In genomic region chr6:48765352-48765961, GRCh38 we compare ENCODE assay signal across 8 cellular contexts.
A peak's percentile ranks its signal among the peaks of the same experiment; 100 is the strongest.
DNase-seq lines count a peak whose midpoint lies in the region; ATAC-seq, FAIRE-seq and TF ChIP-seq lines count a peak whose summit lies in the region.

No MANE protein-coding gene starts in this region.

- ATAC-seq in GM21717 (IDR thresholded peaks at IDR 0.05; ENCODE audit: unreplicated experiment), result peak; percentile 66
- ATAC-seq in GM12878, result peak; percentile 73
- no peak for ATAC-seq in HG02571 (IDR thresholded peaks at IDR 0.05; ENCODE audit: unreplicated experiment)

- DNase-seq in AG04449 (ENCODE audit: low read depth, low spot score) (no peak), NCI-H345 (lab: John Stamatoyannopoulos, UW) (peak; percentile 50), GM12878 (ENCODE audit: low read depth, low spot score) (no peak), kidney (peak; percentile 26), uterus (no peak)
- DNase-seq in stimulated activated CD8-positive, alpha-beta memory T cell treated with anti-CD3 and anti-CD28 coated beads, Interleukin-4, amount 100 ng/mL, for 48 hours, result no peak

- TF ChIP-seq RAD21 in GM12878 (IDR thresholded peaks at IDR 0.05; ENCODE audit: insufficient read depth, low read depth, low read length), result peak; percentile 67

- no peaks in the 10 kb centered on the region for H3K36me3 ChIP-seq in GM12878 (ENCODE audit: control insufficient read depth in 2 of 2, insufficient read depth in 2 of 2, low read length in 1 of 2)
- H3K36me3 ChIP-seq in kidney (ENCODE audit: control insufficient read depth in 1 of 2, insufficient read depth in 2 of 2, low read length in 2 of 2), result no peaks in the 10 kb centered on the region
- H3K36me3 ChIP-seq in uterus, result no peaks in the 10 kb centered on the region

- BruUV-seq in GM12878 (replicated peaks; lab: Mats Ljungman, UMichigan), result no TSS peak

- H3K4me1 ChIP-seq in GM12878 (ENCODE audit: control insufficient read depth, insufficient read depth, low read length) (no peaks in the 10 kb centered on the region), kidney (ENCODE audit: control insufficient read depth in 1 of 2, insufficient read depth in 1 of 2, low read depth in 1 of 2, low read length in 2 of 2) (no peaks in the 10 kb centered on the region), uterus (no peaks in the 10 kb centered on the region)

- H3K4me3 ChIP-seq in AG04449 (ENCODE audit: low read depth, low read length), result no peak overlapping the region
- H3K4me3 ChIP-seq in GM12878, result no peak overlapping the region
- H3K4me3 ChIP-seq in kidney (ENCODE audit: low read length in 2 of 2), result no peak overlapping the region
- H3K4me3 ChIP-seq in uterus, result no peak overlapping the region

- H3K27ac ChIP-seq in GM12878 (ENCODE audit: control insufficient read depth, insufficient read depth) (no peak overlapping the region), kidney (ENCODE audit: low read depth in 2 of 2, low read length in 2 of 2) (no peak overlapping the region), uterus (no peak overlapping the region)

- TF ChIP-seq POLR2A in GM12878 (IDR thresholded peaks at IDR 0.05; ENCODE audit: low read depth, low read length), result no peak
- no peak for TF ChIP-seq POLR2A in uterus (IDR thresholded peaks at IDR 0.05)

- no peaks in the 10 kb centered on the region for H3K27me3 ChIP-seq in GM12878 (replicated peaks in 1 of 2; ENCODE audit: control insufficient read depth in 2 of 2, insufficient read depth in 2 of 2, low read length in 1 of 2)
- H3K27me3 ChIP-seq in uterus, result no peaks in the 10 kb centered on the region

- POLR2A ChIA-PET in AG04449 (lab: Yijun Ruan, JAX), result no interaction called here
- POLR2A ChIA-PET in GM12878 (lab: Charles Lee), result interaction anchor here (0.5 kb wide), 2 partner anchors 851 to 1368 kb away, joined by 3 to 9 read pairs; no protein-coding TSS in a partner anchor

- 3% methylated on average over 7 of the region's 7 CpGs for WGBS in GM12878 (ENCODE audit: insufficient coverage, insufficient replicate concordance, low lambda C conversion rate, missing lambda C conversion rate)

- RAD21 ChIA-PET in GM12878 (lab: Charles Lee; ENCODE audit: unreplicated experiment), result interaction anchor here (1.0 to 2.7 kb wide), 2 partner anchors 678 to 977 kb away, joined by 4 to 14 read pairs; no protein-coding TSS in a partner anchor

- peak; percentile 38 for FAIRE-seq in GM12878 (lab: Jason Lieb, UNC)
- FAIRE-seq in kidney (lab: Jason Lieb, UNC), result peak; percentile 90

- no peak for TF ChIP-seq EP300 in GM12878 (IDR thresholded peaks at IDR 0.05; ENCODE audit: borderline replicate concordance in 1 of 2, control insufficient read depth in 1 of 2, low read depth in 2 of 2, low read length in 2 of 2)

- in situ Hi-C loops in GM12878 (cut with MboI), result loop anchor here (10.0 kb wide), 1 partner anchor 981 kb away; the partner anchor contains the start of gene OPN5

- CTCF ChIA-PET in AG04449 (lab: Yijun Ruan, JAX) (interaction anchor here (0.8 to 3.0 kb wide), 22 partner anchors 9 to 1134 kb away, joined by 3 to 42 read pairs (median 3); no protein-coding TSS in a partner anchor), GM12878 (lab: Yijun Ruan, JAX) (interaction anchor here (0.6 to 2.3 kb wide), 9 partner anchors 34 to 977 kb away, joined by 3 to 34 read pairs (median 4); no protein-coding TSS in a partner anchor)

- SMC1A ChIA-PET in GM12878 (lab: Charles Lee; ENCODE audit: uncharacterized antibody, unreplicated experiment), result interaction anchor here (0.5 to 1.9 kb wide), 6 partner anchors 16 to 978 kb away, joined by 3 to 13 read pairs (median 4); no protein-coding TSS in a partner anchor

- H3K79me2 ChIP-seq in GM12878 (ENCODE audit: control insufficient read depth, insufficient read depth, low read length), result no peaks in the 10 kb centered on the region

- no peaks in the 10 kb centered on the region for H4K20me1 ChIP-seq in GM12878 (ENCODE audit: control insufficient read depth, insufficient read depth)

- no peak overlapping the region for H3K4me2 ChIP-seq in GM12878 (ENCODE audit: control insufficient read depth, insufficient read depth)

- H3K9ac ChIP-seq in GM12878 (ENCODE audit: control insufficient read depth, insufficient read depth, low read length) (no peak overlapping the region), kidney (ENCODE audit: low read length in 2 of 2) (no peak overlapping the region)

- H3K9me3 ChIP-seq in GM12878 (replicated peaks; ENCODE audit: control insufficient read depth, insufficient read depth, low read length) (no peaks in the 10 kb centered on the region), kidney (ENCODE audit: control insufficient read depth in 1 of 2, low read length in 2 of 2) (no peaks in the 10 kb centered on the region), uterus (no peaks in the 10 kb centered on the region)

- H2AFZ ChIP-seq in GM12878 (ENCODE audit: control insufficient read depth, low read depth, low read length), result no peak overlapping the region

- intact Hi-C loops in GM12878 (cut with micrococcal nuclease; ENCODE audit: unreplicated experiment) (loop anchor here (1.0 to 10.0 kb wide), 2 partner anchors 681 to 977 kb away; no protein-coding TSS in a partner anchor), kidney (cut with DNase I) (no loop called here), uterus (cut with DNase I; ENCODE audit: low total_unique reads) (no loop called here)

- TF ChIP-seq CTCF in AG04449 (IDR thresholded peaks at IDR 0.05; ENCODE audit: insufficient read depth, low read length, missing control alignments) (peak; percentile 49), GM12878 (IDR thresholded peaks at IDR 0.05 in 2 of 3, conservative IDR thresholded peaks at IDR 0.05 in 1 of 3; ENCODE audit: control insufficient read depth in 2 of 3, extremely low read depth in 1 of 3, insufficient read depth in 1 of 3, low read depth in 3 of 3, low read length in 3 of 3) (peak; percentile 16 to 42 (median 34); a peak in 4 of 6 replicates), kidney (IDR thresholded peaks at IDR 0.05; ENCODE audit: borderline replicate concordance, extremely low read depth, insufficient read depth) (peak; percentile 36), uterus (IDR thresholded peaks at IDR 0.05) (no peak)

TF ChIP-seq in GM12878, 131 proteins besides CTCF, POLR2A, EP300 and RAD21:
- TF ChIP-seq RFX5 (IDR thresholded peaks at IDR 0.05; ENCODE audit: low read depth, low read length) (no peak), BCL11A (IDR thresholded peaks at IDR 0.05; ENCODE audit: low read depth, low read length) (no peak), CREM (IDR thresholded peaks at IDR 0.05; ENCODE audit: low read depth) (no peak), SREBF2 (IDR thresholded peaks at IDR 0.05; ENCODE audit: low read length) (no peak), SMC3 (IDR thresholded peaks at IDR 0.05; ENCODE audit: borderline replicate concordance, low read length) (peak; percentile 45; the same call in 1 of the 2 replicates)

Comparison
In these comparisons a context has a peak if more than half of its experiments do, and no peak if none do; other contexts are left out.
1. DNase-seq: peak in NCI-H345 (single experiment) and kidney (single experiment); none in AG04449 (single experiment), GM12878 (single experiment), stimulated activated CD8-positive, alpha-beta memory T cell treated with anti-CD3 and anti-CD28 coated beads, Interleukin-4, amount 100 ng/mL, for 48 hours (single experiment) and uterus (0 of 2).
2. CTCF ChIP-seq: peak in AG04449 (single experiment), GM12878 (3 of 3) and kidney (single experiment); none in uterus (0 of 4).